Comparison of ENCODE assay signal across 24 cellular contexts in genomic region chr2:83291083-83291482, GRCh38.
DNase-seq lines count a peak whose midpoint lies in the region; ATAC-seq, FAIRE-seq and TF ChIP-seq lines count a peak whose summit lies in the region.
"Had no signal": no experiment of that assay in that cellular context is flagged by ENCODE, and none has a peak within 500 bp of the region (broad histone marks: within the 10 kb centered on the region; RNA-seq: fewer than 3 reads in every experiment).

No MANE protein-coding gene starts in this region.

- H3K4me1 ChIP-seq in K562 (replicated peaks in 1 of 2; ENCODE audit: control insufficient read depth in 2 of 2, insufficient read depth in 2 of 2, low read length in 2 of 2) = no peaks in the 10 kb centered on the region
- H3K4me1 ChIP-seq in mesendoderm (ENCODE audit: control insufficient read depth, low read depth, low read length) = no peaks in the 10 kb centered on the region
- H3K4me1 ChIP-seq: BE2C, BLaER1 had no signal

- no peak overlapping the region for H3K27ac Mint-ChIP-seq in T-helper 17 cell
- H3K27ac Mint-ChIP-seq: CD14-positive monocyte; CD4-positive, alpha-beta memory T cell; CD8-positive, alpha-beta memory T cell had no signal

- TF ChIP-seq RAD21 in K562 (CRISPR knock-in tag; conservative IDR thresholded peaks at IDR 0.05 in 1 of 2, IDR thresholded peaks at IDR 0.05 in 1 of 2) = no peak

- peak overlapping the region; percentile 3 for H3K18ac ChIP-seq in mesendoderm (ENCODE audit: low read length)

- no peaks in the 10 kb centered on the region for H3K4me1 Mint-ChIP-seq in T-helper 17 cell
- H3K4me1 Mint-ChIP-seq: CD14-positive monocyte; CD4-positive, alpha-beta memory T cell; CD4-positive, CD25-positive, alpha-beta regulatory T cell; CD8-positive, alpha-beta memory T cell had no signal

- H4K20me1 ChIP-seq in K562 (replicated peaks; ENCODE audit: control insufficient read depth, insufficient read depth, low read length) = no peaks in the 10 kb centered on the region
- H4K20me1 ChIP-seq: BLaER1 had no signal

- H3K36me3 Mint-ChIP-seq in T-helper 17 cell (ENCODE audit: low read depth) = no peaks in the 10 kb centered on the region
- H3K36me3 Mint-ChIP-seq: CD14-positive monocyte; CD4-positive, alpha-beta memory T cell; CD4-positive, CD25-positive, alpha-beta regulatory T cell; CD8-positive, alpha-beta memory T cell had no signal

- H3K4me3 ChIP-seq in K562 (no peak overlapping the region), mesendoderm (ENCODE audit: low read length) (no peak overlapping the region)
- H3K4me3 ChIP-seq: BLaER1, GM12878 had no signal

- no peak for DNase-seq in K562 (ENCODE audit: extremely low read depth in 1 of 4, low spot score in 3 of 4)
- no peak for DNase-seq in mesendoderm
- no peak for DNase-seq in superior temporal gyrus (ENCODE audit: extremely low spot score)
- no peak for DNase-seq in T-helper 17 cell
- DNase-seq: 8988T; ACHN; BE2C; C1 segment of cervical spinal cord; CD4-positive, alpha-beta memory T cell; CD4-positive, CD25-positive, alpha-beta regulatory T cell; CD8-positive, alpha-beta memory T cell; COR-L47; DMS 273 treated with DMSO at 0.1 percent for 48 hours; DMS153; DMS79; DND-41; EL; GDM1 had no signal

- no peak overlapping the region for H4K8ac ChIP-seq in mesendoderm (ENCODE audit: low read depth, low read length)

- H3K4me3 Mint-ChIP-seq in T-helper 17 cell = no peak overlapping the region
- H3K4me3 Mint-ChIP-seq: CD14-positive monocyte; CD4-positive, alpha-beta memory T cell; CD4-positive, CD25-positive, alpha-beta regulatory T cell; CD8-positive, alpha-beta memory T cell had no signal

- no peak overlapping the region for H2BK120ac ChIP-seq in mesendoderm (ENCODE audit: low read depth, low read length)

- in situ Hi-C loops in K562 (cut with MboI) = no loop called here

- no peak overlapping the region for H3K56ac ChIP-seq in mesendoderm (ENCODE audit: low read length)

- H3K79me1 ChIP-seq in mesendoderm (ENCODE audit: low read length) = no peaks in the 10 kb centered on the region

- H3K79me2 ChIP-seq in K562 (ENCODE audit: control insufficient read depth, insufficient read depth, low read length) (no peaks in the 10 kb centered on the region), mesendoderm (ENCODE audit: control insufficient read depth, insufficient read depth, low read length) (no peaks in the 10 kb centered on the region)

- no peak overlapping the region for H2AFZ ChIP-seq in K562 (ENCODE audit: low read depth, low read length)

- H2BK15ac ChIP-seq in mesendoderm (replicated peaks; ENCODE audit: low read depth) = no peak overlapping the region

- 0% methylated on average over 4 of the region's 4 CpGs for WGBS in K562 (ENCODE audit: insufficient coverage, low coverage, missing lambda C conversion rate)
- no CpG with 5 or more reads among the region's 4 CpGs for WGBS in mesendoderm (ENCODE audit: extremely low coverage, insufficient coverage, low lambda C conversion rate)

- H4K5ac ChIP-seq in mesendoderm (ENCODE audit: low read length) = no peak overlapping the region

- H3K4ac ChIP-seq in mesendoderm (ENCODE audit: low read depth, low read length) = no peak overlapping the region

- H2BK5ac ChIP-seq in mesendoderm (ENCODE audit: low read length) = no peak overlapping the region

- POLR2A ChIA-PET in K562 (lab: Yijun Ruan, JAX) = no interaction called here

- no peak for TF ChIP-seq POLR2A in K562 (conservative IDR thresholded peaks at IDR 0.05)

- FAIRE-seq in K562 (lab: Jason Lieb, UNC) = no peak
- FAIRE-seq: A204.1, GM12878, GM12892 had no signal

- no peaks in the 10 kb centered on the region for H3K9me3 ChIP-seq in K562 (replicated peaks; ENCODE audit: control insufficient read depth, insufficient read depth, low read depth, low read length)
- H3K9me3 ChIP-seq in T-helper 17 cell (ENCODE audit: control insufficient read depth, low read length, poor library complexity, severe bottlenecking) = no peaks in the 10 kb centered on the region
- H3K9me3 ChIP-seq: BE2C, BLaER1 had no signal

- H3K4me2 ChIP-seq in K562 (ENCODE audit: insufficient read depth, low read length) (no peak overlapping the region), mesendoderm (ENCODE audit: low read length) (no peak overlapping the region)
- H3K4me2 ChIP-seq: BLaER1 had no signal

- H3K27me3 ChIP-seq in K562 (ENCODE audit: control insufficient read depth in 2 of 2, insufficient read depth in 2 of 2, low read length in 2 of 2) (no peaks in the 10 kb centered on the region), mesendoderm (ENCODE audit: insufficient read depth, low read length, poor library complexity) (no peaks in the 10 kb centered on the region)
- H3K27me3 ChIP-seq: BE2C, BLaER1 had no signal

- BruUV-seq in K562 (replicated peaks; lab: Mats Ljungman, UMichigan) = no TSS peak

- CTCF ChIA-PET in K562 (lab: Yijun Ruan, JAX; ENCODE audit: low intra/inter-chr PET ratio) = no interaction called here

- ATAC-seq in K562 (no peak), T-helper 17 cell (no peak), GM18858 (IDR thresholded peaks at IDR 0.05; ENCODE audit: unreplicated experiment) (no peak)
- ATAC-seq: GM12878 had no signal

- H3K23ac ChIP-seq in mesendoderm (ENCODE audit: low read length) = no peak overlapping the region

- H2AK5ac ChIP-seq in mesendoderm (ENCODE audit: low read length) = no peak overlapping the region

- intact Hi-C loops in K562 (cut with micrococcal nuclease) = no loop called here

- no peak for TF ChIP-seq CTCF in K562 (IDR thresholded peaks at IDR 0.05 in 2 of 3, conservative IDR thresholded peaks at IDR 0.05 in 1 of 3; ENCODE audit: insufficient read depth in 2 of 3, low read depth in 1 of 3, low read length in 3 of 3)

- H3K9ac ChIP-seq in K562 (ENCODE audit: insufficient read depth in 1 of 2, low read depth in 2 of 2, low read length in 2 of 2) (no peak overlapping the region), mesendoderm (ENCODE audit: low read length) (no peak overlapping the region)
- H3K9ac ChIP-seq: BLaER1 had no signal

- no peaks in the 10 kb centered on the region for H3K36me3 ChIP-seq in K562 (ENCODE audit: control insufficient read depth, insufficient read depth, low read length)
- no peaks in the 10 kb centered on the region for H3K36me3 ChIP-seq in mesendoderm (ENCODE audit: control insufficient read depth, insufficient read depth, low read length)
- H3K36me3 ChIP-seq: BE2C, BLaER1 had no signal

- no peak for TF ChIP-seq EP300 in K562 (IDR thresholded peaks at IDR 0.05; ENCODE audit: low read length)

- H3K9me1 ChIP-seq in K562 (ENCODE audit: control insufficient read depth, insufficient read depth, low read length) = no peaks in the 10 kb centered on the region

- H3K27ac ChIP-seq in K562 (ENCODE audit: extremely low read depth, low read depth, low read length) (no peak overlapping the region), mesendoderm (ENCODE audit: low read depth, low read length) (no peak overlapping the region)
- H3K27ac ChIP-seq: BLaER1 had no signal

- no peaks in the 10 kb centered on the region for H3K27me3 Mint-ChIP-seq in T-helper 17 cell
- H3K27me3 Mint-ChIP-seq: CD4-positive, alpha-beta memory T cell; CD4-positive, CD25-positive, alpha-beta regulatory T cell; CD8-positive, alpha-beta memory T cell had no signal

TF ChIP-seq in K562, 482 proteins besides CTCF, POLR2A, EP300 and RAD21:
- TF ChIP-seq ZBTB43 (CRISPR knock-in tag; IDR thresholded peaks at IDR 0.05) (no peak), NRF1 (conservative IDR thresholded peaks at IDR 0.05 in 1 of 2, IDR thresholded peaks at IDR 0.05 in 1 of 2) (peak; percentile 50 to 52), NFIC (IDR thresholded peaks at IDR 0.05) (no peak), DACH1 (IDR thresholded peaks at IDR 0.05; ENCODE audit: partially characterized antibody) (no peak), ELF1 (tag; IDR thresholded peaks at IDR 0.05) (no peak)
